21 cellular contexts compared by ENCODE assay signal in the genomic region with DNA sequence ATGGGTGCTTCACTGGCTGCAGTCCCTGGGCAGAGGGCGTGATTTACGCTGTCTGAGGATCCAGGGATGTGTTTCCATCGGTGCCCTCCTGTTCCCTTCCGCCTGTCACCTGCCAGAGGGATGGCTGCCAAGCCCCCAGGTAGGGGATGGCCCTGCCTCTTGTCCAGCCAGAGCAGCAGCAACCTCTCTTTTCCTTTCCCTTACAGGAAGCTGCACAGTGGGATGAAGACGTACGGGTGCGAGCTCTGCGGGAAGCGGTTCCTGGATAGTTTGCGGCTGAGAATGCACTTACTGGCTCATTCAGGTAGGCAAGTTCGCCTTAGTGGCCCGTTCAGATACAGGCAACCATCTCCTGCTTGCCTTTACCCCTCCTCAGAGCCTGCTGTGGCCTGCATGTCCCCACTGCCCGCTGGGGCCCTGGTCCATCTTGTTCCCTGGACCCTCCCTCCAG.
A peak's percentile ranks its signal among the peaks of the same experiment; 100 is the strongest.
DNase-seq lines count a peak whose midpoint lies in the region; ATAC-seq and TF ChIP-seq lines count a peak whose summit lies in the region.
"Had no signal": no experiment of that assay in that cellular context is flagged by ENCODE, and none has a peak within 500 bp of the region (broad histone marks: within the 10 kb centered on the region; RNA-seq: fewer than 3 reads in every experiment).

No MANE protein-coding gene starts in this region.

- no peaks in the 10 kb centered on the region for H3K79me1 ChIP-seq in mesenchymal stem cell (replicated peaks; ENCODE audit: low read length, poor library complexity, severe bottlenecking)

- peak overlapping the region; percentile 84 for H2BK15ac ChIP-seq in mesenchymal stem cell (ENCODE audit: low read depth, poor library complexity, severe bottlenecking)

- peaks cover 12% of the 10 kb centered on the region; the same call in 1 of the 2 replicates for H4K20me1 ChIP-seq in SK-N-SH (ENCODE audit: insufficient read depth)

- H3K9ac ChIP-seq in mesenchymal stem cell (ENCODE audit: low read length) (no peak overlapping the region), SK-N-SH (no peak overlapping the region)

- H2AFZ ChIP-seq in mesenchymal stem cell (ENCODE audit: low read depth, low read length) (no peak overlapping the region), SK-N-SH (ENCODE audit: low read depth) (no peak overlapping the region)

- H3K4me2 ChIP-seq in mesenchymal stem cell (ENCODE audit: low read length, poor library complexity, severe bottlenecking) (no peak overlapping the region), SK-N-SH (no peak overlapping the region)

- peaks cover 5% of the 10 kb centered on the region for H3F3A ChIP-seq in SK-N-SH (replicated peaks; ENCODE audit: insufficient read depth)

- intact Hi-C loops in body of pancreas (cut with DNase I): no loop called here

- no peaks in the 10 kb centered on the region for H3K9me2 ChIP-seq in SK-N-SH

- H4K91ac ChIP-seq in mesenchymal stem cell (ENCODE audit: low read length): peak overlapping the region; percentile 81

- TF ChIP-seq EP300 in SK-N-SH (IDR thresholded peaks at IDR 0.05; ENCODE audit: borderline replicate concordance in 1 of 2, low read depth in 1 of 2, low read length in 1 of 2): no peak

- peaks cover 71 to 84% (median 77%) of the 10 kb centered on the region in 3 donors for H3K4me1 Mint-ChIP-seq in CD8-positive, alpha-beta memory T cell

- H3K4me3 Mint-ChIP-seq in CD8-positive, alpha-beta memory T cell: no peak overlapping the region
- H3K4me3 Mint-ChIP-seq: activated CD4-positive, alpha-beta memory T cell treated with anti-CD3 and anti-CD28 coated beads, Interleukin-2, amount 10 ng/mL, durations not matched to agents 7 days and 5 days; activated T-cell treated with anti-CD3 and anti-CD28 coated beads, Interleukin-2, amount 50 U/mL, for 4 hours; HFFc6; memory B cell; T-helper 17 cell; WTC11 had no signal

- no peak overlapping the region for H3K27ac ChIP-seq in CD8-positive, alpha-beta memory T cell (ENCODE audit: low read depth, low read length)
- H3K27ac ChIP-seq in body of pancreas: peak overlapping the region in 3 of 4 donors; percentile 7 to 82 (median 72)
- H3K27ac ChIP-seq in mesenchymal stem cell (ENCODE audit: low read length, poor library complexity, severe bottlenecking): no peak overlapping the region
- H3K27ac ChIP-seq in thoracic aorta: peak overlapping the region; percentile 96 to 97
- no peak overlapping the region for H3K27ac ChIP-seq in SK-N-SH (ENCODE audit: low read depth in 2 of 2, low read length in 1 of 2)

- no peak for TF ChIP-seq CTCF in body of pancreas (IDR thresholded peaks at IDR 0.05)
- no peak for TF ChIP-seq CTCF in thoracic aorta (IDR thresholded peaks at IDR 0.05)
- TF ChIP-seq CTCF in SK-N-SH (IDR thresholded peaks at IDR 0.05): no peak

- no peak overlapping the region for H2BK5ac ChIP-seq in mesenchymal stem cell (ENCODE audit: low read depth, low read length, poor library complexity, severe bottlenecking)

- H3K23ac ChIP-seq in mesenchymal stem cell (ENCODE audit: low read length in 2 of 2): no peak overlapping the region

- H2BK120ac ChIP-seq in mesenchymal stem cell (ENCODE audit: low read depth, low read length): no peak overlapping the region

- peak overlapping the region; percentile 68 to 69 for H2BK12ac ChIP-seq in mesenchymal stem cell (ENCODE audit: low read length in 2 of 2)

- H3K14ac ChIP-seq in mesenchymal stem cell (ENCODE audit: low read length in 2 of 2): peak overlapping the region in 1 of 2 experiments; percentile 64

- H3K9me3 Mint-ChIP-seq in CD8-positive, alpha-beta memory T cell: no peaks in the 10 kb centered on the region
- H3K9me3 Mint-ChIP-seq: activated CD4-positive, alpha-beta memory T cell treated with anti-CD3 and anti-CD28 coated beads, Interleukin-2, amount 10 ng/mL, durations not matched to agents 7 days and 5 days; activated T-cell treated with anti-CD3 and anti-CD28 coated beads, Interleukin-2, amount 50 U/mL, for 4 hours; HFFc6; memory B cell; naive thymus-derived CD8-positive, alpha-beta T cell; WTC11 had no signal

- peak overlapping the region in 1 of 2 experiments; percentile 21 for H3K4ac ChIP-seq in mesenchymal stem cell (ENCODE audit: low read depth in 1 of 2, low read length in 2 of 2)

- H3K27ac Mint-ChIP-seq in CD8-positive, alpha-beta memory T cell: peak overlapping the region in 6 of 8 donors; percentile 3 to 87 (median 38)
- H3K27ac Mint-ChIP-seq: activated CD4-positive, alpha-beta memory T cell treated with anti-CD3 and anti-CD28 coated beads, Interleukin-2, amount 10 ng/mL, durations not matched to agents 7 days and 5 days; HFFc6; memory B cell; WTC11 had no signal

- H4K8ac ChIP-seq in mesenchymal stem cell (ENCODE audit: low read length): peak overlapping the region; percentile 45

- CTCF ChIA-PET in CD8-positive, alpha-beta memory T cell (lab: Charles Lee): interaction anchor here (2.4 kb wide), 1 partner anchor 105 kb away, joined by 9 read pairs; no protein-coding TSS in a partner anchor
- CTCF ChIA-PET in SK-N-SH (lab: Yijun Ruan, JAX): interaction anchor here (7.8 kb wide), 1 partner anchor 104 kb away, joined by 47 read pairs; no protein-coding TSS in a partner anchor

- 92 to 93% methylated on average over 13 of the region's 13 CpGs for WGBS in body of pancreas, 2 donors
- WGBS in mesenchymal stem cell: 95% methylated on average over 13 of the region's 13 CpGs
- 74% methylated on average over 13 of the region's 13 CpGs for WGBS in SK-N-SH (ENCODE audit: low lambda C conversion rate)

- DNase-seq in CD8-positive, alpha-beta memory T cell: no peak
- DNase-seq in body of pancreas (no peak), mesenchymal stem cell (no peak), thoracic aorta (ENCODE audit: low spot score) (no peak), DMS 273 (lab: John Stamatoyannopoulos, UW; ENCODE audit: unreplicated experiment) (no peak), SK-N-SH (no peak), cerebellum (ENCODE audit: low spot score) (no peak)
- DNase-seq: activated CD4-positive, alpha-beta memory T cell treated with anti-CD3 and anti-CD28 coated beads, Interleukin-2, amount 10 ng/mL, durations not matched to agents 7 days and 5 days; activated naive CD4-positive, alpha-beta T cell treated with anti-CD3 and anti-CD28 coated beads, Interleukin-2, amount 50 U/mL, for 16 hours; activated T-cell treated with anti-CD3 and anti-CD28 coated beads, Interleukin-2, amount 50 U/mL, for 4 hours; AML-193; erythroblast; HFFc6; KBM-7; MV-4-11; naive thymus-derived CD8-positive, alpha-beta T cell; NCI-H2081 treated with DMSO at 0.1 percent for 48 hours; NCI-H524; T-helper 17 cell had no signal

- peak overlapping the region in 1 of 2 experiments; percentile 2 for H3K18ac ChIP-seq in mesenchymal stem cell (ENCODE audit: low read depth in 1 of 2, low read length in 2 of 2)

- POLR2A ChIA-PET in CD8-positive, alpha-beta memory T cell (lab: Charles Lee): no interaction called here
- POLR2A ChIA-PET in SK-N-SH (lab: Yijun Ruan, JAX): no interaction called here

- peaks cover 37% of the 10 kb centered on the region for H3K4me1 ChIP-seq in CD8-positive, alpha-beta memory T cell (ENCODE audit: insufficient read depth, low read length)
- peaks cover 99% of the 10 kb centered on the region for H3K4me1 ChIP-seq in body of pancreas
- peaks cover 6% of the 10 kb centered on the region for H3K4me1 ChIP-seq in mesenchymal stem cell (ENCODE audit: control insufficient read depth, insufficient read depth, low read depth, low read length)
- peaks cover 94 to 96% of the 10 kb centered on the region in 2 donors for H3K4me1 ChIP-seq in thoracic aorta (ENCODE audit: control insufficient read depth in 1 of 2, low read depth in 2 of 2)
- H3K4me1 ChIP-seq in SK-N-SH (ENCODE audit: control insufficient read depth in 1 of 2, insufficient read depth in 2 of 2, low read depth in 1 of 2, low read length in 1 of 2): peaks cover 15 to 17% of the 10 kb centered on the region in 2 experiments; a peak in 3 of 4 replicates

- no peak for TF ChIP-seq POLR2A in body of pancreas (IDR thresholded peaks at IDR 0.05)

- no peaks in the 10 kb centered on the region for H3K79me2 ChIP-seq in SK-N-SH (ENCODE audit: insufficient read depth)

- H3K27me3 Mint-ChIP-seq in CD8-positive, alpha-beta memory T cell: no peaks in the 10 kb centered on the region
- H3K27me3 Mint-ChIP-seq: memory B cell; naive thymus-derived CD8-positive, alpha-beta T cell; T-helper 17 cell had no signal

- H3K4me3 ChIP-seq in CD8-positive, alpha-beta memory T cell (ENCODE audit: low read length): no peak overlapping the region
- no peak overlapping the region for H3K4me3 ChIP-seq in body of pancreas
- no peak overlapping the region for H3K4me3 ChIP-seq in mesenchymal stem cell (ENCODE audit: insufficient read depth in 1 of 2, low read depth in 1 of 2, low read length in 2 of 2)
- H3K4me3 ChIP-seq in thoracic aorta: no peak overlapping the region
- H3K4me3 ChIP-seq in SK-N-SH (ENCODE audit: low read depth in 2 of 2, low read length in 1 of 2): no peak overlapping the region

- TF ChIP-seq RAD21 in SK-N-SH (IDR thresholded peaks at IDR 0.05; ENCODE audit: low read length): no peak

- H2AK5ac ChIP-seq in mesenchymal stem cell (ENCODE audit: low read length, severe bottlenecking): no peak overlapping the region

- no peak for ATAC-seq in body of pancreas
- no peak for ATAC-seq in thoracic aorta (ENCODE audit: insufficient number of reproducible peaks, low FRiP score, low read depth)
- ATAC-seq: activated T-cell treated with anti-CD3 and anti-CD28 coated beads, Interleukin-2, amount 50 U/mL, for 4 hours; naive thymus-derived CD8-positive, alpha-beta T cell; T-helper 17 cell; WTC11 had no signal

- no peaks in the 10 kb centered on the region for H3K36me3 ChIP-seq in CD8-positive, alpha-beta memory T cell (ENCODE audit: insufficient read depth, low read length)
- H3K36me3 ChIP-seq in body of pancreas (replicated peaks in 1 of 2; ENCODE audit: insufficient read depth in 1 of 2, low read depth in 2 of 2) (no peaks in the 10 kb centered on the region), mesenchymal stem cell (ENCODE audit: control insufficient read depth in 1 of 2, insufficient read depth in 2 of 2, low read depth in 1 of 2, low read length in 2 of 2) (no peaks in the 10 kb centered on the region), thoracic aorta (peaks cover 37% of the 10 kb centered on the region), SK-N-SH (replicated peaks in 1 of 2; ENCODE audit: control insufficient read depth in 1 of 2, insufficient read depth in 2 of 2, low read length in 1 of 2) (no peaks in the 10 kb centered on the region)

- peaks cover 0 to 4% (median 4%) of the 10 kb centered on the region in 3 donors for H3K36me3 Mint-ChIP-seq in CD8-positive, alpha-beta memory T cell
- H3K36me3 Mint-ChIP-seq: memory B cell; naive thymus-derived CD8-positive, alpha-beta T cell; WTC11 had no signal

- H3K9me3 ChIP-seq in CD8-positive, alpha-beta memory T cell (ENCODE audit: low read length): no peaks in the 10 kb centered on the region
- H3K9me3 ChIP-seq in body of pancreas: no peaks in the 10 kb centered on the region
- no peaks in the 10 kb centered on the region for H3K9me3 ChIP-seq in mesenchymal stem cell (ENCODE audit: control insufficient read depth, low read length)
- no peaks in the 10 kb centered on the region for H3K9me3 ChIP-seq in thoracic aorta
- H3K9me3 ChIP-seq in SK-N-SH: no peaks in the 10 kb centered on the region

- no peaks in the 10 kb centered on the region for H3K27me3 ChIP-seq in CD8-positive, alpha-beta memory T cell (ENCODE audit: insufficient read depth, low read length, poor library complexity, severe bottlenecking)
- no peaks in the 10 kb centered on the region for H3K27me3 ChIP-seq in body of pancreas
- H3K27me3 ChIP-seq in mesenchymal stem cell (ENCODE audit: control insufficient read depth in 1 of 2, insufficient read depth in 1 of 2, low read length in 2 of 2): peaks cover 70 to 86% of the 10 kb centered on the region in 2 experiments
- no peaks in the 10 kb centered on the region for H3K27me3 ChIP-seq in thoracic aorta (replicated peaks; ENCODE audit: insufficient read depth)
- peaks cover 54% of the 10 kb centered on the region; the same call in 1 of the 2 replicates for H3K27me3 ChIP-seq in SK-N-SH (ENCODE audit: insufficient read depth)

Comparison
In these comparisons a context has a peak if more than half of its experiments do, and no peak if none do; other contexts are left out.
1. H3K27ac ChIP-seq: peak in body of pancreas (3 of 4) and thoracic aorta (2 of 2); none in CD8-positive, alpha-beta memory T cell (single experiment), mesenchymal stem cell (single experiment) and SK-N-SH (0 of 2).